Comparison of ENCODE assay signal across 1 cellular context in genomic region chr17:37699285-37699973, GRCh38.
TF ChIP-seq lines count a peak whose summit lies in the region.

No MANE protein-coding gene starts in this region.

TF ChIP-seq in IMR-90, 13 proteins besides CTCF, POLR2A, EP300 and RAD21:
- no peak for TF ChIP-seq MXI1 (IDR thresholded peaks at IDR 0.05; ENCODE audit: borderline replicate concordance, low read depth, low read length)
- TF ChIP-seq RCOR1 (IDR thresholded peaks at IDR 0.05; ENCODE audit: insufficient replicate concordance, low read length), result no peak
- no peak for TF ChIP-seq MAFK (IDR thresholded peaks at IDR 0.05; ENCODE audit: low read depth, low read length)
- TF ChIP-seq BHLHE40 (IDR thresholded peaks at IDR 0.05; ENCODE audit: low read depth, low read length), result no peak
- TF ChIP-seq FOS (IDR thresholded peaks at IDR 0.05; ENCODE audit: low read depth, low read length), result no peak
- no peak for TF ChIP-seq CEBPB (IDR thresholded peaks at IDR 0.05; ENCODE audit: low read depth, low read length)
- TF ChIP-seq SMC3 (IDR thresholded peaks at IDR 0.05; ENCODE audit: low read depth, low read length), result no peak
- no peak for TF ChIP-seq MAZ (IDR thresholded peaks at IDR 0.05; ENCODE audit: borderline replicate concordance, low read depth, low read length)
- TF ChIP-seq CHD1 (IDR thresholded peaks at IDR 0.05; ENCODE audit: low read depth, low read length), result no peak
- TF ChIP-seq, protein P1, sequence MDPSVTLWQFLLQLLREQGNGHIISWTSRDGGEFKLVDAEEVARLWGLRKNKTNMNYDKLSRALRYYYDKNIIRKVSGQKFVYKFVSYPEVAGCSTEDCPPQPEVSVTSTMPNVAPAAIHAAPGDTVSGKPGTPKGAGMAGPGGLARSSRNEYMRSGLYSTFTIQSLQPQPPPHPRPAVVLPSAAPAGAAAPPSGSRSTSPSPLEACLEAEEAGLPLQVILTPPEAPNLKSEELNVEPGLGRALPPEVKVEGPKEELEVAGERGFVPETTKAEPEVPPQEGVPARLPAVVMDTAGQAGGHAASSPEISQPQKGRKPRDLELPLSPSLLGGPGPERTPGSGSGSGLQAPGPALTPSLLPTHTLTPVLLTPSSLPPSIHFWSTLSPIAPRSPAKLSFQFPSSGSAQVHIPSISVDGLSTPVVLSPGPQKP (IDR thresholded peaks at IDR 0.05; ENCODE audit: borderline replicate concordance, low read depth, low read length), result no peak
- TF ChIP-seq, protein P2, sequence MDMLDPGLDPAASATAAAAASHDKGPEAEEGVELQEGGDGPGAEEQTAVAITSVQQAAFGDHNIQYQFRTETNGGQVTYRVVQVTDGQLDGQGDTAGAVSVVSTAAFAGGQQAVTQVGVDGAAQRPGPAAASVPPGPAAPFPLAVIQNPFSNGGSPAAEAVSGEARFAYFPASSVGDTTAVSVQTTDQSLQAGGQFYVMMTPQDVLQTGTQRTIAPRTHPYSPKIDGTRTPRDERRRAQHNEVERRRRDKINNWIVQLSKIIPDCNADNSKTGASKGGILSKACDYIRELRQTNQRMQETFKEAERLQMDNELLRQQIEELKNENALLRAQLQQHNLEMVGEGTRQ (IDR thresholded peaks at IDR 0.05; ENCODE audit: low read depth, low read length), result no peak
- no peak for TF ChIP-seq NFE2L2 (IDR thresholded peaks at IDR 0.05; ENCODE audit: low read depth, low read length)
